ENCODE assay signal across 18 cellular contexts in genomic region chr7:756928-757560, GRCh38.
"Had no signal": no experiment of that assay in that cellular context is flagged by ENCODE, and none has a peak within 500 bp of the region (broad histone marks: within the 10 kb centered on the region; RNA-seq: fewer than 3 reads in every experiment).

No MANE protein-coding gene starts in this region.

- H3K4me2 ChIP-seq: smooth muscle cell had no signal

- DNase-seq: activated CD4-positive, alpha-beta T cell treated with anti-CD3 and anti-CD28 coated beads for 48 hours; activated CD8-positive, alpha-beta memory T cell treated with anti-CD3 and anti-CD28 coated beads, Interleukin-2, amount 50 U/mL, for 48 hours; activated CD8-positive, alpha-beta T cell treated with anti-CD3 and anti-CD28 coated beads, Interleukin-2, amount 10 ng/mL, durations not matched to agents 7 days and 5 days; activated naive CD4-positive, alpha-beta T cell; endodermal cell; islet precursor cell; mesenchymal stem cell; natural killer cell; T-helper 17 cell; uterus had no signal

- H3K36me3 Mint-ChIP-seq: natural killer cell had no signal

- H3K27me3 ChIP-seq: dorsolateral prefrontal cortex, right atrium auricular region, uterus had no signal

- H3K4me3 ChIP-seq: dorsolateral prefrontal cortex, right atrium auricular region, smooth muscle cell, thoracic aorta, uterus had no signal

- H3K27ac ChIP-seq: dorsolateral prefrontal cortex, right atrium auricular region, thoracic aorta, uterus had no signal

- H3K27me3 Mint-ChIP-seq: progenitor cell of endocrine pancreas; stimulated activated naive CD8-positive, alpha-beta T cell treated with anti-CD3 and anti-CD28 coated beads, Interleukin-15, Interleukin-2, amounts not matched to agents 100 ng/mL and 50 ng/mL, for 24 hours; T-helper 17 cell had no signal

- H3K4me1 Mint-ChIP-seq: endodermal cell, natural killer cell, T-helper 17 cell, WTC11 had no signal

- ATAC-seq: activated CD8-positive, alpha-beta T cell treated with anti-CD3 and anti-CD28 coated beads, Interleukin-2, amount 10 ng/mL, durations not matched to agents 7 days and 5 days; left lobe of liver; T-helper 17 cell; WTC11 had no signal

- H3K27ac Mint-ChIP-seq: activated CD8-positive, alpha-beta T cell treated with anti-CD3 and anti-CD28 coated beads, Interleukin-2, amount 10 ng/mL, durations not matched to agents 7 days and 5 days; endodermal cell; natural killer cell; progenitor cell of endocrine pancreas; stimulated activated naive CD8-positive, alpha-beta T cell treated with anti-CD3 and anti-CD28 coated beads, Interleukin-15, Interleukin-2, amounts not matched to agents 100 ng/mL and 50 ng/mL, for 24 hours; T-helper 17 cell; WTC11 had no signal

- H3K4me3 Mint-ChIP-seq: activated CD8-positive, alpha-beta T cell treated with anti-CD3 and anti-CD28 coated beads, Interleukin-2, amount 10 ng/mL, durations not matched to agents 7 days and 5 days; endodermal cell; natural killer cell; stimulated activated naive CD8-positive, alpha-beta T cell treated with anti-CD3 and anti-CD28 coated beads, Interleukin-15, Interleukin-2, amounts not matched to agents 100 ng/mL and 50 ng/mL, for 24 hours; T-helper 17 cell; WTC11 had no signal

- H3K4me1 ChIP-seq: right atrium auricular region, uterus had no signal

- H3K9me3 Mint-ChIP-seq: endodermal cell; natural killer cell; stimulated activated naive CD8-positive, alpha-beta T cell treated with anti-CD3 and anti-CD28 coated beads, Interleukin-15, Interleukin-2, amounts not matched to agents 100 ng/mL and 50 ng/mL, for 24 hours; WTC11 had no signal

- H3K36me3 ChIP-seq: uterus had no signal

- H3K9me3 ChIP-seq: right atrium auricular region, thoracic aorta, uterus had no signal
